In the genomic region with DNA sequence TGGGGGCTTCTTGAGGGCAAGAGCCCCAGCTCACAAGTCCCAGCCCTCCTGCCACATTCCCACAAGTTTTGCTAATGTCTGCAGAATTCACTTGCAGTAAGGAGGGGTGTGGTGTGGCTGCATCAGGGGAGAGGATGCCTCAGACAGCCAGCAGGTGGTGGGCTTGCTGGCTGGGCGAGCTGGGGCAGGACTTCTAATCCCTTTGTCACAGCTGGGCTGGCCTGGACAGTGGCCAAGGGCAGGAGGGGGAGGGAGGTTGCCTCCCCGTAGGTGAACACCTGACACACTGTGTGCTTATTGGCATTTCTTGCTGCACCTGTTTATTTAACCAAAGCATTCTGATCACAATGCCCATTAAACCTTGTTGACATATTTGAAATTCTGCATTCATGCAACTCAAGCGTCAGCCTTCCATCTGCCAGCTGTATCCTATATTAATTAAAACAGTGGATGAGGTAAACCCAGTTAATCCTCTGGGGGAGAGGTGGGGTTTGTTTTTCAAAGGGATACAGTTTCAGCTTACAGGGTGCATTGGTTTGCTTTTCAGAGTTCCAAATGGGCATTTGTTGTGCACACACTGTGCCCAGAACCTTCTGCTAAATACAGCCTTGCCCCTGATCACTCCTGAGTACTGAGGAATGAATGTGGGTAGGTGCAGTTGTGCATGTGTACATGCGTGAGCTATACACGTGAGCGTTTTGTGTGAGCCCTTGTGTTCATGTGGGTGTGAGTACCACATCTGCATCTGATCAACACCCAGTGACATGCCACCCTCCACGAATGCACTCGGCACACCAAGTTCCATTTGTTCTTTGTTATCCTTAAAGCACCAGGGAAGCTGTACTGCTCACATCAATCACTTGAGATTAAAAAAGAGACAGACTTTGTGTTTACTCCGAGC, we compare ENCODE assay signal across 10 cellular contexts.
A peak's percentile ranks its signal among the peaks of the same experiment; 100 is the strongest.
DNase-seq lines count a peak whose midpoint lies in the region; ATAC-seq and TF ChIP-seq lines count a peak whose summit lies in the region.
"Had no signal": no experiment of that assay in that cellular context is flagged by ENCODE, and none has a peak within 500 bp of the region (broad histone marks: within the 10 kb centered on the region; RNA-seq: fewer than 3 reads in every experiment).

No MANE protein-coding gene starts in this region.

- H3K4me3 Mint-ChIP-seq in nephron progenitor cell: no peak overlapping the region
- H3K4me3 Mint-ChIP-seq: mesothelial cell of epicardium had no signal

- TF ChIP-seq POLR2A in erythroblast (IDR thresholded peaks at IDR 0.05; ENCODE audit: low read length): no peak

- H3K4me1 Mint-ChIP-seq in nephron progenitor cell: peaks cover 31% of the 10 kb centered on the region

- ATAC-seq in GM21447 (IDR thresholded peaks at IDR 0.05; ENCODE audit: unreplicated experiment) (peak; percentile 72), GM19328 (IDR thresholded peaks at IDR 0.05; ENCODE audit: unreplicated experiment) (no peak)

- peaks cover 32% of the 10 kb centered on the region for H3K27me3 Mint-ChIP-seq in nephron progenitor cell (ENCODE audit: low read depth, poor library complexity)
- H3K27me3 Mint-ChIP-seq: IgD-negative memory B cell had no signal

- H3K36me3 Mint-ChIP-seq in nephron progenitor cell (ENCODE audit: low read depth): no peaks in the 10 kb centered on the region
- H3K36me3 Mint-ChIP-seq: mesothelial cell of epicardium had no signal

- H3K9me3 Mint-ChIP-seq in nephron progenitor cell: peaks cover 2% of the 10 kb centered on the region
- H3K9me3 Mint-ChIP-seq: IgD-negative memory B cell, mesothelial cell of epicardium had no signal

- DNase-seq in COLO829 (ENCODE audit: low spot score) (peak; percentile 42), NCI-H128 (lab: John Stamatoyannopoulos, UW; ENCODE audit: unreplicated experiment) (peak; percentile 85), SHP77 treated with DMSO at 0.1 percent for 48 hours (lab: John Stamatoyannopoulos, UW) (peak; percentile 96), erythroblast (lab: John Stamatoyannopoulos, UW) (peak; percentile 67 to 76), nephron progenitor cell (peak; percentile 46), cerebellar nuclear complex (lab: John Stamatoyannopoulos, UW) (no peak)

- TF ChIP-seq CTCF in nephron progenitor cell (IDR thresholded peaks at IDR 0.05): peak; percentile 44

- no peak overlapping the region for H3K27ac Mint-ChIP-seq in nephron progenitor cell

Comparison
In these comparisons a context has a peak if more than half of its experiments do, and no peak if none do; other contexts are left out.
1. DNase-seq: peak in COLO829 (single experiment), NCI-H128 (single experiment), SHP77 treated with DMSO at 0.1 percent for 48 hours (single experiment), erythroblast (2 of 2) and nephron progenitor cell (single experiment); none in cerebellar nuclear complex (0 of 2).